15 cellular contexts compared by ENCODE assay signal in the genomic region with DNA sequence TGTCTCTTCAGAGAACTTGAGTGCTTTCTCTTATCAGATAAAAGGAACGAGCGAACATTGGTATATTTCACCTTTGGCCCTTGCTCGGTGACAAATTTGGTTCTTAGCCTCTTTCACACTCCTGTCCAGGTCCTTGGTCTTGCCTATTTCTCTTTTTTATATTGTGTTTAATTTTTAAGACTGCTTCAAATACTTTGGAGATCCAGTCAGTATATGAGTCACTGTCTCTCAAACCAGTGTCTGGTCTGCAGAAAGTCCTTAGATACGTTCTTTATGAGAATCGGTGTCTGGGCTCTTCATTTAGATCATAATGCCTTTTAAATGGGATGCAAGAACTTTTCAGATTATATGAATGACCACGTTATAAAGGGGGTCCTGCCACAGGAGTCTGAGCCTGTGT. TPM values are rescaled to one million over a fixed set of nuclear protein-coding genes. Genes with fewer than 3 reads are reported as not detected.
DNase-seq lines count a peak whose midpoint lies in the region; ATAC-seq and TF ChIP-seq lines count a peak whose summit lies in the region.
"Had no signal": no experiment of that assay in that cellular context is flagged by ENCODE, and none has a peak within 500 bp of the region (broad histone marks: within the 10 kb centered on the region; RNA-seq: fewer than 3 reads in every experiment).

No MANE protein-coding gene starts in this region.

- H3K9me2 ChIP-seq in SK-N-SH = no peaks in the 10 kb centered on the region

- no peak overlapping the region for H3K4me3 Mint-ChIP-seq in stimulated activated memory B cell treated with anti-CD40 and anti-IgM and Interleukin-4, amounts not matched to agents 10 μg/mL and 1 μg/mL and 100 μg/mL, for 72 hours
- H3K4me3 Mint-ChIP-seq: activated CD4-positive, alpha-beta memory T cell treated with anti-CD3 and anti-CD28 coated beads, Interleukin-2, amount 10 ng/mL, durations not matched to agents 7 days and 5 days; nephron progenitor cell had no signal

- no peak overlapping the region; the same call in 1 of the 2 replicates for H2AFZ ChIP-seq in SK-N-SH (ENCODE audit: low read depth)
- H2AFZ ChIP-seq: hepatocyte had no signal

- H3K27ac ChIP-seq in SK-N-SH (ENCODE audit: low read depth in 2 of 2, low read length in 1 of 2) = peak overlapping the region in 1 of 2 experiments; percentile 8; a peak in 1 of 4 replicates
- no peak overlapping the region for H3K27ac ChIP-seq in foreskin keratinocyte
- H3K27ac ChIP-seq: hepatocyte, left ventricle myocardium inferior, sigmoid colon, SJCRH30, stomach had no signal

- peaks cover 6% of the 10 kb centered on the region for H3F3A ChIP-seq in SK-N-SH (replicated peaks; ENCODE audit: insufficient read depth)

- no peak for TF ChIP-seq RAD21 in SK-N-SH (IDR thresholded peaks at IDR 0.05; ENCODE audit: low read length)

- H3K9ac ChIP-seq in SK-N-SH = no peak overlapping the region

- DNase-seq in EL (peak; percentile 64), SK-N-SH (no peak), foreskin keratinocyte (peak; percentile 10 to 23), SKM-1 (lab: John Stamatoyannopoulos, UW; ENCODE audit: unreplicated experiment) (no peak), GM10248 (ENCODE audit: extremely low spot score) (no peak)
- DNase-seq: activated CD4-positive, alpha-beta memory T cell treated with anti-CD3 and anti-CD28 coated beads, Interleukin-2, amount 10 ng/mL, durations not matched to agents 7 days and 5 days; activated effector memory CD4-positive, alpha-beta T cell treated with Interleukin-2 at 50 U/mL for 16 hours; left ventricle myocardium inferior; nephron progenitor cell; sigmoid colon; SJCRH30; stomach had no signal

- no peaks in the 10 kb centered on the region for H3K36me3 ChIP-seq in SK-N-SH (replicated peaks in 1 of 2; ENCODE audit: control insufficient read depth in 1 of 2, insufficient read depth in 2 of 2, low read length in 1 of 2)
- H3K36me3 ChIP-seq: left ventricle myocardium inferior, sigmoid colon, SJCRH30, stomach had no signal

- no peak for TF ChIP-seq CTCF in SK-N-SH (IDR thresholded peaks at IDR 0.05)
- no peak for TF ChIP-seq CTCF in foreskin keratinocyte (conservative IDR thresholded peaks at IDR 0.05)
- no peak for TF ChIP-seq CTCF in GM10248 (IDR thresholded peaks at IDR 0.05; ENCODE audit: control extremely low read depth, extremely low read depth, low read depth, missing control alignments)

- H3K36me3 Mint-ChIP-seq in stimulated activated memory B cell treated with anti-CD40 and anti-IgM and Interleukin-4, amounts not matched to agents 10 μg/mL and 1 μg/mL and 100 μg/mL, for 72 hours = peaks cover 26% of the 10 kb centered on the region

- no peak overlapping the region for H3K4me3 ChIP-seq in SK-N-SH (ENCODE audit: low read depth in 2 of 2, low read length in 1 of 2)
- H3K4me3 ChIP-seq: hepatocyte, left ventricle myocardium inferior, sigmoid colon, SJCRH30, stomach had no signal

- POLR2A ChIA-PET in SK-N-SH (lab: Yijun Ruan, JAX) = no interaction called here
- POLR2A ChIA-PET in GM10248 (lab: Yijun Ruan, JAX) = no interaction called here

- H3K4me1 Mint-ChIP-seq in stimulated activated memory B cell treated with anti-CD40 and anti-IgM and Interleukin-4, amounts not matched to agents 10 μg/mL and 1 μg/mL and 100 μg/mL, for 72 hours = peaks cover 67% of the 10 kb centered on the region

- 0 out of 4 replicates have a peak, but pooled peaks cover 0 to 4% of the 10 kb centered on the region in 2 experiments for H3K4me1 ChIP-seq in SK-N-SH (ENCODE audit: control insufficient read depth in 1 of 2, insufficient read depth in 2 of 2, low read depth in 1 of 2, low read length in 1 of 2)
- no peaks in the 10 kb centered on the region for H3K4me1 ChIP-seq in foreskin keratinocyte
- H3K4me1 ChIP-seq: SJCRH30 had no signal

- H3K9me3 ChIP-seq in SK-N-SH = no peaks in the 10 kb centered on the region
- H3K9me3 ChIP-seq: left ventricle myocardium inferior, sigmoid colon, SJCRH30, stomach had no signal

- H3K27ac Mint-ChIP-seq in stimulated activated memory B cell treated with anti-CD40 and anti-IgM and Interleukin-4, amounts not matched to agents 10 μg/mL and 1 μg/mL and 100 μg/mL, for 72 hours = peak overlapping the region; percentile 68
- H3K27ac Mint-ChIP-seq: activated CD4-positive, alpha-beta memory T cell treated with anti-CD3 and anti-CD28 coated beads, Interleukin-2, amount 10 ng/mL, durations not matched to agents 7 days and 5 days; nephron progenitor cell had no signal

- H3K79me2 ChIP-seq in SK-N-SH (ENCODE audit: insufficient read depth) = no peaks in the 10 kb centered on the region
- H3K79me2 ChIP-seq: hepatocyte had no signal

- CTCF ChIA-PET in SK-N-SH (lab: Yijun Ruan, JAX) = no interaction called here
- CTCF ChIA-PET in GM10248 (lab: Yijun Ruan, JAX) = interaction anchor here (1.6 to 1.9 kb wide), 2 partner anchors 8 to 9 kb away, joined by 5 to 7 read pairs; no protein-coding TSS in a partner anchor

- 29% methylated on average over 6 of the region's 6 CpGs for WGBS in SK-N-SH (ENCODE audit: low lambda C conversion rate)

- H3K4me2 ChIP-seq in SK-N-SH = no peak overlapping the region
- H3K4me2 ChIP-seq: hepatocyte had no signal

- H3K27me3 Mint-ChIP-seq in stimulated activated memory B cell treated with anti-CD40 and anti-IgM and Interleukin-4, amounts not matched to agents 10 μg/mL and 1 μg/mL and 100 μg/mL, for 72 hours = no peaks in the 10 kb centered on the region
- H3K27me3 Mint-ChIP-seq: activated CD4-positive, alpha-beta memory T cell treated with anti-CD3 and anti-CD28 coated beads, Interleukin-2, amount 10 ng/mL, durations not matched to agents 7 days and 5 days had no signal

- ATAC-seq in foreskin keratinocyte = no peak
- no peak for ATAC-seq in stimulated activated memory B cell treated with anti-CD40 and anti-IgM and Interleukin-4, amounts not matched to agents 10 μg/mL and 1 μg/mL and 100 μg/mL, for 72 hours
- ATAC-seq in HG02870 (IDR thresholded peaks at IDR 0.05; ENCODE audit: unreplicated experiment) = no peak

- H4K20me1 ChIP-seq in SK-N-SH (ENCODE audit: insufficient read depth) = no peaks in the 10 kb centered on the region

- H3K27me3 ChIP-seq in SK-N-SH (ENCODE audit: insufficient read depth) (peaks cover 4% of the 10 kb centered on the region; the same call in 1 of the 2 replicates), foreskin keratinocyte (no peaks in the 10 kb centered on the region)
- H3K27me3 ChIP-seq: hepatocyte, sigmoid colon, SJCRH30, stomach had no signal

- no peak for TF ChIP-seq EP300 in SK-N-SH (IDR thresholded peaks at IDR 0.05; ENCODE audit: borderline replicate concordance in 1 of 2, low read depth in 1 of 2, low read length in 1 of 2)

- H3K9me3 Mint-ChIP-seq in stimulated activated memory B cell treated with anti-CD40 and anti-IgM and Interleukin-4, amounts not matched to agents 10 μg/mL and 1 μg/mL and 100 μg/mL, for 72 hours = peaks cover 3% of the 10 kb centered on the region
- H3K9me3 Mint-ChIP-seq: activated CD4-positive, alpha-beta memory T cell treated with anti-CD3 and anti-CD28 coated beads, Interleukin-2, amount 10 ng/mL, durations not matched to agents 7 days and 5 days; nephron progenitor cell had no signal

TF ChIP-seq in SK-N-SH, 30 proteins besides CTCF, POLR2A, EP300 and RAD21:
- no peak for TF ChIP-seq RCOR1 (IDR thresholded peaks at IDR 0.05; ENCODE audit: low read length)
- peak; percentile 24; the same call in 1 of the 2 replicates for TF ChIP-seq FOSL2 (IDR thresholded peaks at IDR 0.05; ENCODE audit: borderline replicate concordance, low read depth)

RNA-seq across cellular contexts. Expression of gene PIK3AP1, which starts 55.0 kb away (rescaled TPM):
- polyA plus RNA-seq in SK-N-SH (2012; rRNA removed) (0.07 and 0.08 TPM in 2 replicates), foreskin keratinocyte (0.01 TPM in 1 of 2 replicates, not detected in the other)
- polyA plus RNA-seq in SK-N-SH (2012; cell fraction: cytosol; rRNA removed) = 0.06 and 0.17 TPM in 2 replicates
- polyA plus RNA-seq in SK-N-SH (2012; cell fraction: nucleus; rRNA removed) = 0.02 TPM in 2 replicates
- total RNA-seq in foreskin keratinocyte = 0.07 and 0.10 TPM in 2 replicates

Comparison
In these comparisons a context has a peak if more than half of its experiments do, and no peak if none do; other contexts are left out.
1. DNase-seq: peak in EL (single experiment) and foreskin keratinocyte (2 of 2); none in SK-N-SH (single experiment), SKM-1 (single experiment) and GM10248 (single experiment).